8 cellular contexts compared by ENCODE assay signal in the genomic region with DNA sequence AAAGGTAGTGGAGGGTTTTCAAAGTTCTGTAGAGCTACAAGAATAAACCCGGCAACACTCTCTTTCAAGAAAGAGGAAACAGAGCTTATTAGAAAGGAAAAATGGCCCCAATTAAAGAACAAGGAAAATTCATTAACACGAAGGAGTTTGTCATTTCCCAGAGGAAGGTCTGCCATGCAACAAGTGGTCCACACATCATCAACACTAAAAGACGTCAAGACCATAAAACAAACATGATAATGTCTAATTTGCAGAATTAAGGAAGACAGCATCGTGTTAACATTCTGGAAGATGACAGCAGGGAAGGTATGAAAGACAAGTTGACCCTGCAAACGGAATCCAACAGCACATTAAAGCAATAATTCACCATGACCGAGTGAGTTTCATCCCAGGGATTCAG.
"Had no signal": no experiment of that assay in that cellular context is flagged by ENCODE, and none has a peak within 500 bp of the region (broad histone marks: within the 10 kb centered on the region; RNA-seq: fewer than 3 reads in every experiment).

No MANE protein-coding gene starts in this region.

- H3K27ac ChIP-seq: GM23248, HL-60 had no signal

- H3K4me1 ChIP-seq: HAP-1 had no signal

- H3K36me3 ChIP-seq: HAP-1 had no signal

- H3K4me3 Mint-ChIP-seq: IgD-negative memory B cell had no signal

- DNase-seq: GM23248, GOT3, H7 had no signal

- ATAC-seq: HCT116, HepG2 had no signal

- H3K4me3 ChIP-seq: GM23248, HAP-1 had no signal

- H3K9me3 ChIP-seq: HAP-1 had no signal
